In the genomic region with DNA sequence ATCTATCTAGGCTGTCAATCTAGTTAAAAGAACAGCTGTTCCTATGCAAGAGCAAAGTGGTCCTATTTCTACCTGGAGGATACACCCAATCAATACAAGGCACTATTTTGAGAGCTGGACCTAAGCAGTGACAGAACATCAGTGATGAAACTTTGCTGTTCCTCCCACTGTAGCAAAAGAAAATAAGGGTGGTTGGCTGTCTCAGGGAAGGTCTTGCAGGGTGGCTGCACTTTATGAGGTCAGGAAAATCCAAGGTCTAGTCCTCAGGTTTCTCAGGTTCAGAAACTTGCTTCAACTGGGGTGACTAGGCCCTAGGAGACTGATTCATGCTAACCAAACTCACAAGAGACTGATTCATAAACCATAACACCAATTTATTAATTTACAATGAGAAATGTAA, we compare ENCODE assay signal across 1 cellular context.
TF ChIP-seq lines count a peak whose summit lies in the region.

No MANE protein-coding gene starts in this region.

TF ChIP-seq in IMR-90, 13 proteins besides CTCF, POLR2A, EP300 and RAD21:
- TF ChIP-seq MAFK (IDR thresholded peaks at IDR 0.05; ENCODE audit: low read depth, low read length) (no peak), MXI1 (IDR thresholded peaks at IDR 0.05; ENCODE audit: borderline replicate concordance, low read depth, low read length) (no peak), CHD1 (IDR thresholded peaks at IDR 0.05; ENCODE audit: low read depth, low read length) (no peak), FOS (IDR thresholded peaks at IDR 0.05; ENCODE audit: low read depth, low read length) (no peak), NFE2L2 (IDR thresholded peaks at IDR 0.05; ENCODE audit: low read depth, low read length) (no peak), BHLHE40 (IDR thresholded peaks at IDR 0.05; ENCODE audit: low read depth, low read length) (no peak), RFX5 (IDR thresholded peaks at IDR 0.05; ENCODE audit: low read depth, low read length) (no peak), MAZ (IDR thresholded peaks at IDR 0.05; ENCODE audit: borderline replicate concordance, low read depth, low read length) (no peak), RCOR1 (IDR thresholded peaks at IDR 0.05; ENCODE audit: insufficient replicate concordance, low read length) (no peak)
- TF ChIP-seq, protein P1, sequence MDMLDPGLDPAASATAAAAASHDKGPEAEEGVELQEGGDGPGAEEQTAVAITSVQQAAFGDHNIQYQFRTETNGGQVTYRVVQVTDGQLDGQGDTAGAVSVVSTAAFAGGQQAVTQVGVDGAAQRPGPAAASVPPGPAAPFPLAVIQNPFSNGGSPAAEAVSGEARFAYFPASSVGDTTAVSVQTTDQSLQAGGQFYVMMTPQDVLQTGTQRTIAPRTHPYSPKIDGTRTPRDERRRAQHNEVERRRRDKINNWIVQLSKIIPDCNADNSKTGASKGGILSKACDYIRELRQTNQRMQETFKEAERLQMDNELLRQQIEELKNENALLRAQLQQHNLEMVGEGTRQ (IDR thresholded peaks at IDR 0.05; ENCODE audit: low read depth, low read length), result no peak
- TF ChIP-seq, protein P2, sequence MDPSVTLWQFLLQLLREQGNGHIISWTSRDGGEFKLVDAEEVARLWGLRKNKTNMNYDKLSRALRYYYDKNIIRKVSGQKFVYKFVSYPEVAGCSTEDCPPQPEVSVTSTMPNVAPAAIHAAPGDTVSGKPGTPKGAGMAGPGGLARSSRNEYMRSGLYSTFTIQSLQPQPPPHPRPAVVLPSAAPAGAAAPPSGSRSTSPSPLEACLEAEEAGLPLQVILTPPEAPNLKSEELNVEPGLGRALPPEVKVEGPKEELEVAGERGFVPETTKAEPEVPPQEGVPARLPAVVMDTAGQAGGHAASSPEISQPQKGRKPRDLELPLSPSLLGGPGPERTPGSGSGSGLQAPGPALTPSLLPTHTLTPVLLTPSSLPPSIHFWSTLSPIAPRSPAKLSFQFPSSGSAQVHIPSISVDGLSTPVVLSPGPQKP (IDR thresholded peaks at IDR 0.05; ENCODE audit: borderline replicate concordance, low read depth, low read length), result no peak
